ENCODE assay signal across 20 cellular contexts in the genomic region with DNA sequence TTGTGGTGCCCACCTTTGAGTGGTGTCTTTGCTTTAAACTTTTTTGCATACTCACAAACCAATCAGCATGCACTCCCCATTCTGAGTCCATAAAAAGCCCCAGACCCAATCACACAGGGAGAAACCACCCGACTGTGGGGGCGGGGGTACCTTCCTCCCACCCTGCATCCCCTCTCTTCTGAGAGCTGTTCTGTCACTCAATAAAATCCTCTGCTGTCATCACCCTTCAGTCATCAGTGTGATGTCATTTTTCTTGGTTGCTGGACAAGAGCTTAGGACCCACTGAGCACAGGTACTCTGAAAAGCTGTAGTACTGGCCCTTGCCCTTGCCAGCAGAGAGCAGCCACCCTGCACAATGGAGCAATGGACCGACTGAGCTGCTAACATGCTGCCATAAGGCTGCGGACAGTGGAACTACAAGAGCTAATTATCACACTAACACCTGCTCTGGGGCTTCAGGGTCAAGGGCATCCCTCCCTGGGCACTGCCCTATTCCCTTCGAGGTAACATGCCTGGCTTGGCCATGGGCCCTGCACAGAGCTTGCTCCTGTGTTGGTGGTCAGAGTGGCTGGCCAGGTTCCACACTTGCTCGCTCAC.
"Had no signal": no experiment of that assay in that cellular context is flagged by ENCODE, and none has a peak within 500 bp of the region (broad histone marks: within the 10 kb centered on the region; RNA-seq: fewer than 3 reads in every experiment).

No MANE protein-coding gene starts in this region.

- H3K36me3 ChIP-seq: adrenal gland, cardiac muscle cell, gastrocnemius medialis, heart right ventricle, neutrophil, tibial artery had no signal

- H2AFZ ChIP-seq: parathyroid adenoma had no signal

- FAIRE-seq: islet of Langerhans, TTC549 had no signal

- H3K4me1 Mint-ChIP-seq: activated B cell treated with CpG ODN at 0.5 μM for 24 hours; activated naive CD4-positive, alpha-beta T cell treated with anti-CD3 and anti-CD28 coated beads, Interleukin-2, amount 50 U/mL, for 24 hours; stimulated activated naive B cell treated with anti-CD40 and anti-IgM and Interleukin-4, amounts not matched to agents 10 μg/mL and 1 μg/mL and 100 μg/mL, for 72 hours had no signal

- DNase-seq: activated B cell treated with CpG ODN at 0.5 μM for 24 hours; activated CD4-positive, alpha-beta T cell treated with anti-CD3 and anti-CD28 coated beads for 48 hours; activated CD8-positive, alpha-beta T cell treated with anti-CD3 and anti-CD28 coated beads for 36 hours; activated effector memory CD4-positive, alpha-beta T cell treated with anti-CD3 and anti-CD28 coated beads, Interleukin-2, amount 50 U/mL, for 16 hours; activated T-cell treated with anti-CD3 and anti-CD28 coated beads, Interleukin-2, amount 50 U/mL, for 4 hours; adrenal gland; dorsolateral prefrontal cortex; gastrocnemius medialis; heart right ventricle; mucosa of descending colon; naive thymus-derived CD4-positive, alpha-beta T cell; stimulated activated CD4-positive, alpha-beta T cell treated with anti-CD3 and anti-CD28 coated beads, Interleukin-2, amount 100 ng/mL, for 48 hours; stimulated activated naive B cell treated with anti-CD40 and anti-IgM and Interleukin-4, amounts not matched to agents 10 μg/mL and 1 μg/mL and 100 μg/mL, for 72 hours; tibial artery had no signal

- H3K27ac Mint-ChIP-seq: activated B cell treated with CpG ODN at 0.5 μM for 24 hours; activated CD8-positive, alpha-beta T cell treated with anti-CD3 and anti-CD28 coated beads for 36 hours; activated naive CD4-positive, alpha-beta T cell treated with anti-CD3 and anti-CD28 coated beads, Interleukin-2, amount 50 U/mL, for 24 hours; naive thymus-derived CD4-positive, alpha-beta T cell; stimulated activated naive B cell treated with anti-CD40 and anti-IgM and Interleukin-4, amounts not matched to agents 10 μg/mL and 1 μg/mL and 100 μg/mL, for 72 hours had no signal

- H3K79me2 ChIP-seq: parathyroid adenoma had no signal

- H3K9me3 Mint-ChIP-seq: activated B cell treated with CpG ODN at 0.5 μM for 24 hours; activated CD8-positive, alpha-beta T cell treated with anti-CD3 and anti-CD28 coated beads for 36 hours; activated naive CD4-positive, alpha-beta T cell treated with anti-CD3 and anti-CD28 coated beads, Interleukin-2, amount 50 U/mL, for 24 hours; activated T-cell treated with anti-CD3 and anti-CD28 coated beads, Interleukin-2, amount 50 U/mL, for 4 hours; stimulated activated naive B cell treated with anti-CD40 and anti-IgM and Interleukin-4, amounts not matched to agents 10 μg/mL and 1 μg/mL and 100 μg/mL, for 72 hours had no signal

- H3K27me3 ChIP-seq: adrenal gland, cardiac muscle cell, dorsolateral prefrontal cortex, gastrocnemius medialis, heart right ventricle, neutrophil, tibial artery had no signal

- H3K27me3 Mint-ChIP-seq: activated B cell treated with CpG ODN at 0.5 μM for 24 hours; activated CD8-positive, alpha-beta T cell treated with anti-CD3 and anti-CD28 coated beads for 36 hours; activated naive CD4-positive, alpha-beta T cell treated with anti-CD3 and anti-CD28 coated beads, Interleukin-2, amount 50 U/mL, for 24 hours; naive thymus-derived CD4-positive, alpha-beta T cell; stimulated activated naive B cell treated with anti-CD40 and anti-IgM and Interleukin-4, amounts not matched to agents 10 μg/mL and 1 μg/mL and 100 μg/mL, for 72 hours had no signal

- H3K36me3 Mint-ChIP-seq: stimulated activated naive B cell treated with anti-CD40 and anti-IgM and Interleukin-4, amounts not matched to agents 10 μg/mL and 1 μg/mL and 100 μg/mL, for 72 hours had no signal

- H3K27ac ChIP-seq: adrenal gland, cardiac muscle cell, dorsolateral prefrontal cortex, gastrocnemius medialis, heart right ventricle, neutrophil, parathyroid adenoma, tibial artery had no signal

- H3K4me3 Mint-ChIP-seq: activated B cell treated with CpG ODN at 0.5 μM for 24 hours; activated CD8-positive, alpha-beta T cell treated with anti-CD3 and anti-CD28 coated beads for 36 hours; activated naive CD4-positive, alpha-beta T cell treated with anti-CD3 and anti-CD28 coated beads, Interleukin-2, amount 50 U/mL, for 24 hours; activated T-cell treated with anti-CD3 and anti-CD28 coated beads, Interleukin-2, amount 50 U/mL, for 4 hours; naive thymus-derived CD4-positive, alpha-beta T cell; stimulated activated naive B cell treated with anti-CD40 and anti-IgM and Interleukin-4, amounts not matched to agents 10 μg/mL and 1 μg/mL and 100 μg/mL, for 72 hours had no signal

- H3K4me3 ChIP-seq: adrenal gland, cardiac muscle cell, dorsolateral prefrontal cortex, gastrocnemius medialis, heart right ventricle, mucosa of descending colon, tibial artery had no signal

- H3K9ac ChIP-seq: parathyroid adenoma had no signal

- H3K9me3 ChIP-seq: adrenal gland, gastrocnemius medialis, heart right ventricle, mucosa of descending colon, neutrophil, tibial artery had no signal

- ATAC-seq: activated CD8-positive, alpha-beta T cell treated with anti-CD3 and anti-CD28 coated beads for 36 hours; activated T-cell treated with anti-CD3 and anti-CD28 coated beads, Interleukin-2, amount 50 U/mL, for 4 hours; gastrocnemius medialis; mucosa of descending colon; naive thymus-derived CD4-positive, alpha-beta T cell; stimulated activated naive B cell treated with anti-CD40 and anti-IgM and Interleukin-4, amounts not matched to agents 10 μg/mL and 1 μg/mL and 100 μg/mL, for 72 hours had no signal
